In genomic region chr4:83075696-83076095, GRCh38 we compare ENCODE assay signal across 12 cellular contexts. TPM values are rescaled to one million over a fixed set of nuclear protein-coding genes. Genes with fewer than 3 reads are reported as not detected.
A peak's percentile ranks its signal among the peaks of the same experiment; 100 is the strongest.
DNase-seq lines count a peak whose midpoint lies in the region; ATAC-seq and TF ChIP-seq lines count a peak whose summit lies in the region.
"Had no signal": no experiment of that assay in that cellular context is flagged by ENCODE, and none has a peak within 500 bp of the region (broad histone marks: within the 10 kb centered on the region; RNA-seq: fewer than 3 reads in every experiment).

No MANE protein-coding gene starts in this region.

- H3K4me1 ChIP-seq in HCT116 (ENCODE audit: control insufficient read depth in 1 of 2, insufficient read depth in 2 of 2, low read length in 2 of 2) (peaks cover 0 to 15% of the 10 kb centered on the region in 2 experiments; a peak in 2 of 4 replicates), adipocyte (ENCODE audit: control insufficient read depth, insufficient read depth, low read length) (peaks cover 16% of the 10 kb centered on the region)

- H2AFZ ChIP-seq in HCT116 (ENCODE audit: low read depth, low read length, poor library complexity, severe bottlenecking): no peak overlapping the region

- H3K4me1 Mint-ChIP-seq in immature natural killer cell: peaks cover 37 to 51% of the 10 kb centered on the region in 2 donors
- H3K4me1 Mint-ChIP-seq in stimulated activated naive B cell treated with anti-CD40 and anti-IgM and Interleukin-4, amounts not matched to agents 10 μg/mL and 1 μg/mL and 100 μg/mL, for 72 hours: peaks cover 16 to 29% of the 10 kb centered on the region in 2 donors

- intact Hi-C loops in HCT116 (cut with micrococcal nuclease): loop anchor here (2.0 kb wide), 1 partner anchor 185 kb away; no protein-coding TSS in a partner anchor

- H3K4me2 ChIP-seq in HCT116 (ENCODE audit: low read length): peak overlapping the region; percentile 17; the same call in 1 of the 2 replicates

- RAD21 ChIA-PET in HCT116 (lab: Charles Lee; ENCODE audit: low non-redundant PET in 1 of 2, low total read pairs in 2 of 2, uncharacterized antibody in 2 of 2, unreplicated experiment in 2 of 2): no interaction called here

- peaks cover 14 to 25% (median 19%) of the 10 kb centered on the region in 3 donors for H3K36me3 Mint-ChIP-seq in immature natural killer cell
- H3K36me3 Mint-ChIP-seq in stimulated activated naive B cell treated with anti-CD40 and anti-IgM and Interleukin-4, amounts not matched to agents 10 μg/mL and 1 μg/mL and 100 μg/mL, for 72 hours: peaks cover 28 to 42% of the 10 kb centered on the region in 2 donors

- H3K27ac Mint-ChIP-seq in immature natural killer cell: peak overlapping the region in 4 of 6 donors; percentile 3 to 71 (median 11)
- H3K27ac Mint-ChIP-seq in stimulated activated naive B cell treated with anti-CD40 and anti-IgM and Interleukin-4, amounts not matched to agents 10 μg/mL and 1 μg/mL and 100 μg/mL, for 72 hours: peak overlapping the region; percentile 7
- H3K27ac Mint-ChIP-seq: T-helper 2 cell treated with Interferon-gamma antibody and Interleukin-4, amounts not matched to agents 5 μg/mL and 100 μg/mL, for 36 hours had no signal

- H3K9me3 ChIP-seq in HCT116 (ENCODE audit: control insufficient read depth in 1 of 2, insufficient read depth in 1 of 2, low read depth in 1 of 2, low read length in 2 of 2): no peaks in the 10 kb centered on the region
- H3K9me3 ChIP-seq in adipocyte (ENCODE audit: control insufficient read depth, low read length): no peaks in the 10 kb centered on the region

- no peaks in the 10 kb centered on the region for H3K79me2 ChIP-seq in HCT116 (ENCODE audit: insufficient read depth, low read length)

- no peaks in the 10 kb centered on the region for H3K27me3 ChIP-seq in HCT116 (ENCODE audit: insufficient read depth, low read length)
- H3K27me3 ChIP-seq in adipocyte (replicated peaks; ENCODE audit: control insufficient read depth, insufficient read depth, low read length): no peaks in the 10 kb centered on the region
- H3K27me3 ChIP-seq: dorsolateral prefrontal cortex had no signal

- POLR2A ChIA-PET in HCT116 (lab: Charles Lee): no interaction called here

- H3K4me3 Mint-ChIP-seq in immature natural killer cell: no peak overlapping the region
- H3K4me3 Mint-ChIP-seq in stimulated activated naive B cell treated with anti-CD40 and anti-IgM and Interleukin-4, amounts not matched to agents 10 μg/mL and 1 μg/mL and 100 μg/mL, for 72 hours: no peak overlapping the region
- H3K4me3 Mint-ChIP-seq: T-helper 2 cell treated with Interferon-gamma antibody and Interleukin-4, amounts not matched to agents 5 μg/mL and 100 μg/mL, for 36 hours had no signal

- H3K9me3 Mint-ChIP-seq in immature natural killer cell: no peaks in the 10 kb centered on the region
- H3K9me3 Mint-ChIP-seq in stimulated activated naive B cell treated with anti-CD40 and anti-IgM and Interleukin-4, amounts not matched to agents 10 μg/mL and 1 μg/mL and 100 μg/mL, for 72 hours: peaks cover 0 to 4% of the 10 kb centered on the region in 2 donors

- no peak for TF ChIP-seq RAD21 in HCT116 (IDR thresholded peaks at IDR 0.05; ENCODE audit: low read depth)

- no peak overlapping the region for H3K27ac ChIP-seq in HCT116 (ENCODE audit: low read depth, low read length)
- H3K27ac ChIP-seq: dorsolateral prefrontal cortex had no signal

- H3K36me3 ChIP-seq in HCT116 (ENCODE audit: control insufficient read depth in 1 of 2, insufficient read depth in 2 of 2, low read length in 2 of 2) (0 out of 4 replicates have a peak, but pooled peaks cover 2 to 4% of the 10 kb centered on the region in 2 experiments), adipocyte (ENCODE audit: control insufficient read depth, insufficient read depth, low read length, severe bottlenecking) (peaks cover 15% of the 10 kb centered on the region)

- no peaks in the 10 kb centered on the region for H4K20me1 ChIP-seq in HCT116 (ENCODE audit: insufficient read depth)

- H3K9ac ChIP-seq in HCT116 (ENCODE audit: low read length) (no peak overlapping the region), adipocyte (ENCODE audit: low read length) (peak overlapping the region; percentile 81)

- DNase-seq in HCT116 (ENCODE audit: low read depth, low spot score) (no peak), adipocyte (ENCODE audit: low read depth) (peak; percentile 6), immature natural killer cell (no peak)
- DNase-seq in stimulated activated naive B cell treated with anti-CD40 and anti-IgM and Interleukin-4, amounts not matched to agents 10 μg/mL and 1 μg/mL and 100 μg/mL, for 72 hours: no peak
- DNase-seq in activated CD8-positive, alpha-beta memory T cell treated with anti-CD3 and anti-CD28 coated beads, Interleukin-2, amount 50 U/mL, for 4 hours: no peak
- no peak for DNase-seq in activated CD8-positive, alpha-beta memory T cell treated with anti-CD3 and anti-CD28 coated beads, Interleukin-2, amount 50 U/mL, for 48 hours
- DNase-seq: dorsolateral prefrontal cortex, NCI-H524 had no signal

- BruUV-seq in HCT116 (replicated peaks; lab: Mats Ljungman, UMichigan): no TSS peak

- H3K9me2 ChIP-seq in HCT116 (ENCODE audit: insufficient read depth): no peaks in the 10 kb centered on the region

- ATAC-seq in HCT116 (no peak), HG03439 (IDR thresholded peaks at IDR 0.05; ENCODE audit: unreplicated experiment) (no peak), GM19463 (IDR thresholded peaks at IDR 0.05; ENCODE audit: unreplicated experiment) (no peak)
- ATAC-seq in stimulated activated naive B cell treated with anti-CD40 and anti-IgM and Interleukin-4, amounts not matched to agents 10 μg/mL and 1 μg/mL and 100 μg/mL, for 72 hours (replicated peaks): peak; percentile 64 to 67

- no peak for TF ChIP-seq CTCF in HCT116 (IDR thresholded peaks at IDR 0.05 in 2 of 3, conservative IDR thresholded peaks at IDR 0.05 in 1 of 3; ENCODE audit: borderline replicate concordance in 1 of 3, insufficient read depth in 1 of 3, low read depth in 2 of 3, low read length in 2 of 3)

- H3K4me3 ChIP-seq in HCT116 (replicated peaks in 1 of 2; ENCODE audit: low read depth in 1 of 2, low read length in 2 of 2): no peak overlapping the region
- H3K4me3 ChIP-seq in adipocyte (ENCODE audit: low read length): peak overlapping the region; percentile 63
- H3K4me3 ChIP-seq: dorsolateral prefrontal cortex, lung had no signal

- TF ChIP-seq POLR2A in HCT116 (IDR thresholded peaks at IDR 0.05; ENCODE audit: borderline replicate concordance, extremely low read depth, insufficient read depth, insufficient read length): no peak

- peaks cover 0 to 8% (median 3%) of the 10 kb centered on the region in 3 donors for H3K27me3 Mint-ChIP-seq in immature natural killer cell (ENCODE audit: low read depth in 3 of 3)
- no peaks in the 10 kb centered on the region for H3K27me3 Mint-ChIP-seq in stimulated activated naive B cell treated with anti-CD40 and anti-IgM and Interleukin-4, amounts not matched to agents 10 μg/mL and 1 μg/mL and 100 μg/mL, for 72 hours

- CTCF ChIA-PET in HCT116 (lab: Charles Lee): interaction anchor here (1.8 kb wide), 1 partner anchor 185 kb away, joined by 6 read pairs; no protein-coding TSS in a partner anchor

TF ChIP-seq in HCT116, 20 proteins besides CTCF, POLR2A, EP300 and RAD21:
- TF ChIP-seq JUND (IDR thresholded peaks at IDR 0.05): peak; percentile 46; the same call in 1 of the 2 replicates
- TF ChIP-seq FOSL1 (IDR thresholded peaks at IDR 0.05; ENCODE audit: low read depth): peak; percentile 35; the same call in 1 of the 2 replicates
- TF ChIP-seq ZBTB33 (IDR thresholded peaks at IDR 0.05; ENCODE audit: extremely low read depth, insufficient replicate concordance, low read length): no peak

RNA-seq across cellular contexts. Expression of gene PLAC8, which starts 38.8 kb away (rescaled TPM):
- total RNA-seq in HCT116 (2021; ENCODE audit: unreplicated experiment): 0.61 TPM
- 0.17 and 0.57 TPM in 2 replicates for polyA plus RNA-seq in HCT116 (2012)
- polyA plus RNA-seq in immature natural killer cell: 1,000 to 10,000 TPM; 1,450 to 1,724 (median 1,466) TPM

RNA-seq across cellular contexts. Expression of gene COPS4, which starts 40.7 kb away (rescaled TPM):
- total RNA-seq in HCT116 (2021; ENCODE audit: unreplicated experiment): 28.6 TPM
- 17.5 and 26.0 TPM in 2 replicates for polyA plus RNA-seq in HCT116 (2012)
- polyA plus RNA-seq in immature natural killer cell: 10 to 100 TPM; 61.0 to 90.6 (median 71.1) TPM

Comparison
In these comparisons a context has a peak if more than half of its experiments do, and no peak if none do; other contexts are left out.
1. ATAC-seq: peak in stimulated activated naive B cell treated with anti-CD40 and anti-IgM and Interleukin-4, amounts not matched to agents 10 μg/mL and 1 μg/mL and 100 μg/mL, for 72 hours (2 of 2); none in HCT116 (single experiment), HG03439 (single experiment) and GM19463 (single experiment).